Comparison of ENCODE assay signal across 8 cellular contexts in the genomic region with DNA sequence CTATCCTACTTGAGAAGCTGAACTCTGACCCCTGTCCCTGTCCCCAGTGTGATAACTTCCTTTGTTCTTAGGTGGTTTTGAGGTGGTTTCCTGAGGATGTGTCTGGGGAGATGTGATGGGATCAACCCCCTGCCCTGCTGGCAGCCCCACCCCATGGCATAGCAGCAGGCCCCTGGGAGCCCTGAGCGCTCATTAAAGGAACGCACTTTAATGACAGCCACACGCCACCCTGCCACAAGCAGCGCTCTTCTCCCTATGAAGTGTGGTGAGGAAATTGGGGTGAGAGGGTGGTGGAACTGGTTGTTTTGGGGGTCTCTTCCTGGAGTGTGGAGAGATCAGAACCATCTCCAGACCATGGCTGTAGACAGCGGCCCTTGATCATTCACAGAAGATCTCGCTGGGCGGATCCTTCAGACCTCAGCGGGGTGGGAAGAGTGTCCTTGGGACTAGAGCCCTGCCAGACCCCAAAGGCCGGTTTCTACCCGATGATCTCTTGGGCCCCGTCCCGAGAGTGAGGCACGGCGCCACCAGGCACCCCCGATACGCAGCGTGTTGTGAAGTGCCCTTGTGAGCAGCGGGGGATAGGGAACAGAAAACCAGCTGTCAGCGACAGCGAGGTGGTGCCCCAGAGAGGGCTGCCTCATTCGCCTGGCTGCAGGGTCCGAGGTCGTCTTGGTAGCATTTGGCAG. TPM values are rescaled to one million over a fixed set of nuclear protein-coding genes. Genes with fewer than 3 reads are reported as not detected.
DNase-seq lines count a peak whose midpoint lies in the region; ATAC-seq and TF ChIP-seq lines count a peak whose summit lies in the region.

No MANE protein-coding gene starts in this region.

- peaks cover 50% of the 10 kb centered on the region for H3K79me2 ChIP-seq in fibroblast of lung (ENCODE audit: control insufficient read depth, insufficient read depth, low read length)

- TF ChIP-seq CTCF in RWPE1 (conservative IDR thresholded peaks at IDR 0.05; ENCODE audit: low read depth) (no peak), fibroblast of lung (conservative IDR thresholded peaks at IDR 0.05 in 1 of 2, IDR thresholded peaks at IDR 0.05 in 1 of 2; ENCODE audit: low read depth in 1 of 2, low read length in 2 of 2) (no peak), spleen (IDR thresholded peaks at IDR 0.05 in 8 of 11, conservative IDR thresholded peaks at IDR 0.05 in 3 of 11) (no peak)

- H3K9ac ChIP-seq in fibroblast of lung (ENCODE audit: insufficient read depth, low read length) = peak overlapping the region; percentile 37

- H3K4me3 ChIP-seq in fibroblast of lung (replicated peaks in 1 of 4; ENCODE audit: control extremely low read depth in 1 of 4, insufficient read depth in 1 of 4, low read depth in 3 of 4, low read length in 4 of 4) (no peak overlapping the region), spleen (peak overlapping the region in 5 of 8 donors; percentile 14 to 63 (median 25)), MG63 (no peak overlapping the region)

- peak; percentile 32 for ATAC-seq in GM18907 (IDR thresholded peaks at IDR 0.05; ENCODE audit: unreplicated experiment)
- ATAC-seq in HG02642 (IDR thresholded peaks at IDR 0.05; ENCODE audit: poor library complexity, unreplicated experiment) = no peak

- no peaks in the 10 kb centered on the region for H4K20me1 ChIP-seq in fibroblast of lung (ENCODE audit: control insufficient read depth, extremely low read depth, insufficient read depth, low read length)

- no peak for TF ChIP-seq POLR2A in spleen (IDR thresholded peaks at IDR 0.05)

- no peak overlapping the region for H3K4me2 ChIP-seq in fibroblast of lung (ENCODE audit: extremely low read depth, insufficient read depth, low read length)

- 68 to 80% (median 72%) methylated on average over 23 of the region's 23 CpGs for WGBS in spleen, 5 donors

- CTCF ChIA-PET in RWPE1 (lab: Yijun Ruan, JAX) = interaction anchor here (0.8 kb wide), 1 partner anchor 32 kb away, joined by 3 read pairs; no protein-coding TSS in a partner anchor

- H3K9me3 ChIP-seq in fibroblast of lung (ENCODE audit: control insufficient read depth, insufficient read depth, low read depth, low read length) (no peaks in the 10 kb centered on the region), spleen (no peaks in the 10 kb centered on the region), MG63 (no peaks in the 10 kb centered on the region)

- H2AFZ ChIP-seq in fibroblast of lung (ENCODE audit: low read length) = no peak overlapping the region

- no peak for DNase-seq in RWPE1 (ENCODE audit: low spot score)
- DNase-seq in fibroblast of lung (ENCODE audit: low read depth in 2 of 2) = no peak
- DNase-seq in spleen = peak; percentile 77
- no peak for DNase-seq in MG63
- no peak for DNase-seq in A172 (ENCODE audit: low spot score)
- DNase-seq in activated CD4-positive, alpha-beta T cell treated with anti-CD3 and anti-CD28 coated beads for 48 hours = no peak

- H3K27me3 ChIP-seq in fibroblast of lung (ENCODE audit: control insufficient read depth, insufficient read depth, low read length) = no peaks in the 10 kb centered on the region
- H3K27me3 ChIP-seq in spleen (replicated peaks in 1 of 7) = no peaks in the 10 kb centered on the region
- H3K27me3 ChIP-seq in MG63 = no peaks in the 10 kb centered on the region

- peaks cover 36% of the 10 kb centered on the region for H3K4me1 ChIP-seq in fibroblast of lung (ENCODE audit: control insufficient read depth, extremely low read depth, insufficient read depth, low read length)
- peaks cover 26 to 61% (median 45%) of the 10 kb centered on the region in 6 donors for H3K4me1 ChIP-seq in spleen

- peak overlapping the region; percentile 71 for H3K27ac ChIP-seq in RWPE1
- peak overlapping the region; percentile 94 for H3K27ac ChIP-seq in fibroblast of lung (ENCODE audit: insufficient read depth, low read length)
- H3K27ac ChIP-seq in spleen = peak overlapping the region; percentile 31 to 83 (median 69)

- intact Hi-C loops in spleen (cut with DNase I; ENCODE audit: low total_unique reads) = no loop called here

- no peaks in the 10 kb centered on the region for H3K36me3 ChIP-seq in fibroblast of lung (ENCODE audit: control insufficient read depth, insufficient read depth, low read length)
- H3K36me3 ChIP-seq in spleen = peaks cover 0 to 9% (median 0%) of the 10 kb centered on the region in 6 donors
- H3K36me3 ChIP-seq in MG63 = peaks cover 49% of the 10 kb centered on the region

- POLR2A ChIA-PET in RWPE1 (lab: Yijun Ruan, JAX; ENCODE audit: low non-redundant PET) = no interaction called here

RNA-seq across cellular contexts. Expression of a gene that starts 45.4 kb away (rescaled TPM):
- total RNA-seq in fibroblast of lung = 43.4 and 57.3 TPM in 2 replicates
- 23.5 and 41.3 TPM in 2 replicates for polyA plus RNA-seq in fibroblast of lung
- polyA plus RNA-seq in fibroblast of lung (2012) = 18.1 and 31.8 TPM in 2 replicates
- 51.7 and 102 TPM in 2 replicates for polyA minus RNA-seq in fibroblast of lung (ENCODE audit: low replicate concordance)
- total RNA-seq in spleen = 10 to 100 TPM in 5 of 7 donors, 1 to 10 TPM in 2; 6.7 to 34.0 (median 11.9) TPM
- 1 to 10 TPM; 2.4 to 2.8 (median 2.6) TPM for polyA plus RNA-seq in spleen
- 21.8 and 35.5 TPM in 2 replicates for total RNA-seq in MG63 (2014; rRNA removed; shearing (Covaris generic); ENCODE audit: low replicate concordance)
- total RNA-seq in A172 (2014; rRNA removed; shearing (Covaris generic)) = 34.0 and 53.7 TPM in 2 replicates

Comparison
In these comparisons a context has a peak if more than half of its experiments do, and no peak if none do; other contexts are left out.
1. H3K4me3 ChIP-seq: peak in spleen (5 of 8); none in fibroblast of lung (0 of 4) and MG63 (single experiment).
2. Peak in every context shown above with its lines, with median percentiles within 50 percentile points of each other: H3K27ac ChIP-seq.